In the genomic region with DNA sequence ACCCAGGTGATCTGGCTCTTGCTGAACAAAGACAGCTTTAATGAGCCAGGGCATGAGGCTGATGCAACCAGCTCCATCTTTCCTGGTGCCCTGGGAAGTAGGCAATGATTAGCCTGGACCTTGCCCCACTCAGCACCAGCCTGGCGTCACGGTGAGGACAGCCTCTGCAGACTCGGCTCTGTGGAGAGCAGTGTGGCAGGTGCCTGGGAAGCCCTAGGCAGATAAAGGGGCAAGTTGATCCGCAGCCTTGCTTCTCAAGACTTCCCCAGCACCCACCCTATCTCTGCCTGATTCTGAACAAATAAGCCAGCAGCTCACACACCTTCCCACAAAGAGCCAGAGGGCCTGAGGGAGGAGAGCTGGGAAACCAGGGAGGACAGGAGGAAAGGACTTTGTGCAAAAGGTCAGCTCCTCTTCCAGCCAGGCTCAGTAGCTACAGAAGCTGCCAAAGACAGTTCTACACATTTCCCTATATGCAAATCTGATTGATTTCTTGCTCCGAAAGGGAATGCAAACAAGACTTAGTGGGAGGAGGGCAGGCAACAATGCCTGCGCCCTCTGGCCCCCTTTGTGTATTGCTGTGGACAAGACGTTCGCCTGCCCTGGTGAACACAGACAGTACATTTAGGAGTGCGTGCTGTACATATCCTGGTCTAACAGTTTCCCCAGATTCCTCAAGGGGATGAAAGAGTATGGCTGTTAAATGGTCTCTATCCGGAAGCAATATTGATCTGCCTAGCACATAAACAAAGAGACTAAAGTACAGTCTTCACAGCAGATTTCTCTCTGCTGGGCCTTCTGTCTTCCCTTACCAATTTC, we compare ENCODE assay signal across 9 cellular contexts.
DNase-seq lines count a peak whose midpoint lies in the region; ATAC-seq and TF ChIP-seq lines count a peak whose summit lies in the region.
"Had no signal": no experiment of that assay in that cellular context is flagged by ENCODE, and none has a peak within 500 bp of the region (broad histone marks: within the 10 kb centered on the region; RNA-seq: fewer than 3 reads in every experiment).

No MANE protein-coding gene starts in this region.

- H3K4me3 ChIP-seq in mesendoderm (ENCODE audit: low read length) (no peak overlapping the region), upper lobe of right lung (no peak overlapping the region)

- H3K27me3 Mint-ChIP-seq in MCF 10A (ENCODE audit: insufficient read depth, unreplicated experiment) = no peaks in the 10 kb centered on the region

- H2AK5ac ChIP-seq in mesendoderm (ENCODE audit: low read length) = peak overlapping the region; percentile 60

- no peak for TF ChIP-seq CTCF in MCF 10A (IDR thresholded peaks at IDR 0.05; ENCODE audit: unreplicated experiment)
- no peak for TF ChIP-seq CTCF in upper lobe of right lung (IDR thresholded peaks at IDR 0.05)

- peak overlapping the region; percentile 53 for H3K9ac ChIP-seq in mesendoderm (ENCODE audit: low read length)

- no peaks in the 10 kb centered on the region for H3K9me3 Mint-ChIP-seq in MCF 10A (ENCODE audit: unreplicated experiment)

- no CpG with 5 or more reads among the region's 10 CpGs for WGBS in mesendoderm (ENCODE audit: extremely low coverage, insufficient coverage, low lambda C conversion rate)

- peak overlapping the region; percentile 87 for H3K27ac ChIP-seq in mesendoderm (ENCODE audit: low read depth, low read length)
- H3K27ac ChIP-seq in upper lobe of right lung = peak overlapping the region; percentile 52

- no peaks in the 10 kb centered on the region for H3K36me3 ChIP-seq in mesendoderm (ENCODE audit: control insufficient read depth, insufficient read depth, low read length)
- no peaks in the 10 kb centered on the region for H3K36me3 ChIP-seq in upper lobe of right lung

- H3K56ac ChIP-seq in mesendoderm (ENCODE audit: low read length) = peak overlapping the region; percentile 86

- CTCF ChIA-PET in MCF 10A (lab: Yijun Ruan, JAX) = interaction anchor here (0.5 to 4.7 kb wide), 11 partner anchors 9 to 279 kb away, joined by 3 to 21 read pairs (median 4); partner anchors contain the start of gene FNBP1L

- peaks cover 52% of the 10 kb centered on the region for H3K4me1 ChIP-seq in mesendoderm (ENCODE audit: control insufficient read depth, low read depth, low read length)
- peaks cover 32% of the 10 kb centered on the region for H3K4me1 ChIP-seq in upper lobe of right lung

- no peak overlapping the region for H2BK15ac ChIP-seq in mesendoderm (replicated peaks; ENCODE audit: low read depth)

- ATAC-seq in upper lobe of right lung (peak; percentile 48), HG03469 (IDR thresholded peaks at IDR 0.05; ENCODE audit: unreplicated experiment) (no peak)

- H3K4me1 Mint-ChIP-seq in MCF 10A (ENCODE audit: insufficient read depth, unreplicated experiment) = peaks cover 76% of the 10 kb centered on the region

- H3K18ac ChIP-seq in mesendoderm (ENCODE audit: low read length) = peak overlapping the region; percentile 7

- no peaks in the 10 kb centered on the region for H3K27me3 ChIP-seq in mesendoderm (ENCODE audit: insufficient read depth, low read length, poor library complexity)
- H3K27me3 ChIP-seq in upper lobe of right lung = no peaks in the 10 kb centered on the region

- H3K79me1 ChIP-seq in mesendoderm (ENCODE audit: low read length) = peaks cover 36% of the 10 kb centered on the region

- intact Hi-C loops in MCF 10A (cut with micrococcal nuclease) = no loop called here
- intact Hi-C loops in upper lobe of right lung (cut with DNase I) = no loop called here

- H4K8ac ChIP-seq in mesendoderm (ENCODE audit: low read depth, low read length) = no peak overlapping the region

- peaks cover 60% of the 10 kb centered on the region for H3K79me2 ChIP-seq in mesendoderm (ENCODE audit: control insufficient read depth, insufficient read depth, low read length)

- H3K4me2 ChIP-seq in mesendoderm (ENCODE audit: low read length) = no peak overlapping the region

- no TSS peak for BruUV-seq in MCF 10A (replicated peaks; lab: Mats Ljungman, UMichigan)

- H4K5ac ChIP-seq in mesendoderm (ENCODE audit: low read length) = no peak overlapping the region

- peaks cover 30% of the 10 kb centered on the region for H3K36me3 Mint-ChIP-seq in MCF 10A (ENCODE audit: insufficient read depth, unreplicated experiment)

- POLR2A ChIA-PET in MCF 10A (lab: Yijun Ruan, JAX) = interaction anchor here (0.6 to 8.5 kb wide), 17 partner anchors 10 to 439 kb away, joined by 3 to 72 read pairs (median 7); partner anchors contain the start of gene FNBP1L

- H3K4ac ChIP-seq in mesendoderm (ENCODE audit: low read depth, low read length) = peak overlapping the region; percentile 85

- no peak overlapping the region for H3K23ac ChIP-seq in mesendoderm (ENCODE audit: low read length)

- no peak overlapping the region for H3K4me3 Mint-ChIP-seq in MCF 10A (ENCODE audit: unreplicated experiment)

- H2BK5ac ChIP-seq in mesendoderm (ENCODE audit: low read length) = peak overlapping the region; percentile 94

- peak overlapping the region; percentile 97 for H3K27ac Mint-ChIP-seq in MCF 10A (ENCODE audit: low read depth, unreplicated experiment)

- no peaks in the 10 kb centered on the region for H3K9me3 ChIP-seq in upper lobe of right lung

- peak; percentile 33 for DNase-seq in NCI-H510A treated with DMSO at 0.1 percent for 48 hours (lab: John Stamatoyannopoulos, UW)
- DNase-seq in NCI-H510A (lab: John Stamatoyannopoulos, UW) = no peak
- DNase-seq in MCF 10A (ENCODE audit: unreplicated experiment) = peak; percentile 42
- peak; percentile 52 for DNase-seq in mesendoderm
- no peak for DNase-seq in upper lobe of right lung
- DNase-seq in ureter (ENCODE audit: low spot score) = no peak
- no peak for DNase-seq in NCI-H1694 treated with DMSO at 0.1 percent for 48 hours (lab: John Stamatoyannopoulos, UW)
- DNase-seq: cortex of kidney had no signal

- no peak overlapping the region for H2BK120ac ChIP-seq in mesendoderm (ENCODE audit: low read depth, low read length)

Comparison
In these comparisons a context has a peak if more than half of its experiments do, and no peak if none do; other contexts are left out.
1. DNase-seq: peak in NCI-H510A treated with DMSO at 0.1 percent for 48 hours (single experiment), MCF 10A (single experiment) and mesendoderm (single experiment); none in NCI-H510A (single experiment), upper lobe of right lung (single experiment), ureter (single experiment) and NCI-H1694 treated with DMSO at 0.1 percent for 48 hours (single experiment).